Comparison of ENCODE assay signal across 11 cellular contexts in genomic region chr10:93039110-93039509, GRCh38. TPM values are rescaled to one million over a fixed set of nuclear protein-coding genes. Genes with fewer than 3 reads are reported as not detected.
DNase-seq lines count a peak whose midpoint lies in the region; ATAC-seq and TF ChIP-seq lines count a peak whose summit lies in the region.
"Had no signal": no experiment of that assay in that cellular context is flagged by ENCODE, and none has a peak within 500 bp of the region (broad histone marks: within the 10 kb centered on the region; RNA-seq: fewer than 3 reads in every experiment).

No MANE protein-coding gene starts in this region.

- H2BK5ac ChIP-seq in IMR-90 (ENCODE audit: low read depth, low read length, poor library complexity, severe bottlenecking) (no peak overlapping the region), mesenchymal stem cell (ENCODE audit: low read depth, low read length, poor library complexity, severe bottlenecking) (no peak overlapping the region)

- H3K36me3 ChIP-seq in ACC112 (ENCODE audit: insufficient read depth, low read length) (no peaks in the 10 kb centered on the region), IMR-90 (ENCODE audit: control insufficient read depth, insufficient read depth, low read length) (no peaks in the 10 kb centered on the region), mesenchymal stem cell (ENCODE audit: control insufficient read depth in 1 of 2, insufficient read depth in 2 of 2, low read depth in 1 of 2, low read length in 2 of 2) (no peaks in the 10 kb centered on the region)
- H3K36me3 ChIP-seq: BLaER1 treated with 17β-estradiol and CSF1 and Interleukin-3, amounts not matched to agents 10 nM and 100 nM had no signal

- no peak overlapping the region for H4K91ac ChIP-seq in IMR-90 (ENCODE audit: insufficient read depth, low read depth, low read length)
- H4K91ac ChIP-seq in mesenchymal stem cell (ENCODE audit: low read length): no peak overlapping the region

- H3K23ac ChIP-seq in IMR-90 (ENCODE audit: low read depth, low read length) (no peak overlapping the region), mesenchymal stem cell (ENCODE audit: low read length in 2 of 2) (no peak overlapping the region)

- DNase-seq in IMR-90 (no peak), fibroblast of mammary gland (ENCODE audit: low read depth) (peak; percentile 53), skeletal muscle cell (ENCODE audit: low read depth) (peak; percentile 37), mesenchymal stem cell (no peak)
- no peak for DNase-seq in activated CD4-positive, alpha-beta T cell treated with anti-CD3 and anti-CD28 coated beads, Interleukin-2, amount 50 U/mL, for 4 hours

- H4K8ac ChIP-seq in IMR-90 (ENCODE audit: low read depth in 2 of 2, low read length in 2 of 2) (no peak overlapping the region), mesenchymal stem cell (ENCODE audit: low read length) (no peak overlapping the region)

- H3K14ac ChIP-seq in IMR-90 (replicated peaks; ENCODE audit: low read depth, low read length) (no peak overlapping the region), mesenchymal stem cell (ENCODE audit: low read length in 2 of 2) (no peak overlapping the region)

- no peak overlapping the region for H2BK15ac ChIP-seq in IMR-90 (ENCODE audit: low read depth, low read length)
- H2BK15ac ChIP-seq in mesenchymal stem cell (ENCODE audit: low read depth, poor library complexity, severe bottlenecking): no peak overlapping the region

- no peaks in the 10 kb centered on the region for H3K79me2 ChIP-seq in ACC112 (ENCODE audit: control insufficient read depth, insufficient read depth, low read length, unreplicated experiment)

- no TSS peak for BruUV-seq in IMR-90 (replicated peaks; lab: Mats Ljungman, UMichigan)

- intact Hi-C loops in IMR-90 (cut with micrococcal nuclease): loop anchor here (1.0 kb wide), 3 partner anchors 33 to 154 kb away; no protein-coding TSS in a partner anchor

- H3K4me2 ChIP-seq in IMR-90 (ENCODE audit: low read depth, low read length) (no peak overlapping the region), mesenchymal stem cell (ENCODE audit: low read length, poor library complexity, severe bottlenecking) (no peak overlapping the region)

- no peak overlapping the region for H2BK20ac ChIP-seq in IMR-90 (ENCODE audit: low read depth, low read length)

- H3K4me1 ChIP-seq in ACC112 (ENCODE audit: control insufficient read depth, insufficient read depth, low read length, unreplicated experiment) (peaks cover 16% of the 10 kb centered on the region), IMR-90 (ENCODE audit: control insufficient read depth, insufficient read depth, low read length) (no peaks in the 10 kb centered on the region; the same call in 1 of the 2 replicates), mesenchymal stem cell (ENCODE audit: control insufficient read depth, insufficient read depth, low read depth, low read length) (no peaks in the 10 kb centered on the region)

- CTCF ChIA-PET in IMR-90 (lab: Yijun Ruan, JAX): interaction anchor here (1.0 kb wide), 1 partner anchor 34 kb away, joined by 3 read pairs; no protein-coding TSS in a partner anchor

- H3K27ac ChIP-seq in ACC112 (ENCODE audit: low read depth, low read length) (peak overlapping the region; percentile 10; the same call in 1 of the 2 replicates), IMR-90 (ENCODE audit: insufficient read depth, low read length) (no peak overlapping the region; the same call in 1 of the 2 replicates), mesenchymal stem cell (ENCODE audit: low read length, poor library complexity, severe bottlenecking) (no peak overlapping the region)
- H3K27ac ChIP-seq: 22Rv1; BLaER1 treated with 17β-estradiol and CSF1 and Interleukin-3, amounts not matched to agents 10 nM and 100 nM had no signal

- no peak for TF ChIP-seq POLR2A in IMR-90 (IDR thresholded peaks at IDR 0.05; ENCODE audit: low read depth, low read length)

- POLR2A ChIA-PET in IMR-90 (lab: Charles Lee; ENCODE audit: unreplicated experiment): no interaction called here

- ATAC-seq in IMR-90 (ENCODE audit: low read depth) (peak; percentile 40; the same call in 1 of the 2 replicates), HG03108 (IDR thresholded peaks at IDR 0.05; ENCODE audit: unreplicated experiment) (no peak)

- dilution Hi-C loops in IMR-90 (cut with HindIII; ENCODE audit: low sequenced_read_pairs, unreplicated experiment): no loop called here

- H4K5ac ChIP-seq in IMR-90 (ENCODE audit: low read depth, low read length): no peak overlapping the region

- H2AK9ac ChIP-seq in IMR-90 (replicated peaks; ENCODE audit: low read depth, low read length, poor library complexity): no peak overlapping the region

- no peak overlapping the region for H2BK12ac ChIP-seq in mesenchymal stem cell (ENCODE audit: low read length in 2 of 2)

- H3K18ac ChIP-seq in IMR-90 (ENCODE audit: low read depth, low read length) (no peak overlapping the region), mesenchymal stem cell (ENCODE audit: low read depth in 1 of 2, low read length in 2 of 2) (no peak overlapping the region)

- WGBS in IMR-90 (ENCODE audit: extremely low coverage in 2 of 2, insufficient read length in 1 of 2), 2 experiments: no CpG with 5 or more reads among the region's 1 CpG
- 90% methylated on average over 1 of the region's 1 CpG for WGBS in mesenchymal stem cell

- H3K79me1 ChIP-seq in IMR-90 (ENCODE audit: low read depth in 1 of 2, low read length in 2 of 2) (no peaks in the 10 kb centered on the region), mesenchymal stem cell (replicated peaks; ENCODE audit: low read length, poor library complexity, severe bottlenecking) (no peaks in the 10 kb centered on the region)

- no peaks in the 10 kb centered on the region for H4K20me1 ChIP-seq in IMR-90 (ENCODE audit: insufficient read depth, low read length)
- H4K20me1 ChIP-seq: BLaER1 treated with 17β-estradiol and CSF1 and Interleukin-3, amounts not matched to agents 10 nM and 100 nM had no signal

- in situ Hi-C loops in IMR-90 (cut with MboI; ENCODE audit: low sequenced_read_pairs): no loop called here

- H3K4me3 ChIP-seq in ACC112 (ENCODE audit: low read depth, low read length): no peak overlapping the region
- H3K4me3 ChIP-seq in IMR-90 (ENCODE audit: insufficient read depth, low read depth, low read length): no peak overlapping the region
- no peak overlapping the region for H3K4me3 ChIP-seq in fibroblast of mammary gland (ENCODE audit: control insufficient read depth, low read depth, low read length)
- H3K4me3 ChIP-seq in skeletal muscle cell (ENCODE audit: low read depth, low read length): no peak overlapping the region
- no peak overlapping the region for H3K4me3 ChIP-seq in mesenchymal stem cell (ENCODE audit: insufficient read depth in 1 of 2, low read depth in 1 of 2, low read length in 2 of 2)
- H3K4me3 ChIP-seq: BLaER1 treated with 17β-estradiol and CSF1 and Interleukin-3, amounts not matched to agents 10 nM and 100 nM had no signal

- no peak overlapping the region for H2AK5ac ChIP-seq in IMR-90 (ENCODE audit: low read depth, low read length)
- no peak overlapping the region for H2AK5ac ChIP-seq in mesenchymal stem cell (ENCODE audit: low read length, severe bottlenecking)

- H3K4ac ChIP-seq in IMR-90 (ENCODE audit: low read depth, low read length) (no peak overlapping the region), mesenchymal stem cell (ENCODE audit: low read depth in 1 of 2, low read length in 2 of 2) (no peak overlapping the region)

- no peaks in the 10 kb centered on the region for H3K9me3 ChIP-seq in IMR-90 (ENCODE audit: control insufficient read depth, insufficient read depth, low read length)
- no peaks in the 10 kb centered on the region for H3K9me3 ChIP-seq in mesenchymal stem cell (ENCODE audit: control insufficient read depth, low read length)
- H3K9me3 ChIP-seq: BLaER1 treated with 17β-estradiol and CSF1 and Interleukin-3, amounts not matched to agents 10 nM and 100 nM had no signal

- H3K9ac ChIP-seq in IMR-90 (ENCODE audit: low read depth, low read length) (no peak overlapping the region), mesenchymal stem cell (ENCODE audit: low read length) (no peak overlapping the region)
- H3K9ac ChIP-seq: BLaER1 treated with 17β-estradiol and CSF1 and Interleukin-3, amounts not matched to agents 10 nM and 100 nM had no signal

- no peak for TF ChIP-seq RAD21 in IMR-90 (IDR thresholded peaks at IDR 0.05; ENCODE audit: low read length)

- H3K56ac ChIP-seq in IMR-90 (ENCODE audit: extremely low read depth, insufficient read depth, low read length): no peak overlapping the region

- H2AFZ ChIP-seq in ACC112 (ENCODE audit: low read length, unreplicated experiment) (peak overlapping the region; percentile 40), IMR-90 (replicated peaks; ENCODE audit: low read length, poor library complexity) (no peak overlapping the region), mesenchymal stem cell (ENCODE audit: low read depth, low read length) (no peak overlapping the region)

- no peaks in the 10 kb centered on the region for H3K9me1 ChIP-seq in IMR-90 (ENCODE audit: insufficient read depth, low read length)

- no peak for TF ChIP-seq CTCF in IMR-90 (conservative IDR thresholded peaks at IDR 0.05; ENCODE audit: low read depth, low read length)
- no peak for TF ChIP-seq CTCF in fibroblast of mammary gland (conservative IDR thresholded peaks at IDR 0.05; ENCODE audit: control insufficient read depth, insufficient read depth, low read depth, low read length)

- no peak overlapping the region for H2BK120ac ChIP-seq in IMR-90 (ENCODE audit: low read depth, low read length)
- H2BK120ac ChIP-seq in mesenchymal stem cell (ENCODE audit: low read depth, low read length): no peak overlapping the region

- H3K27me3 ChIP-seq in ACC112 (ENCODE audit: insufficient read depth, low read length): no peaks in the 10 kb centered on the region
- H3K27me3 ChIP-seq in IMR-90 (ENCODE audit: control insufficient read depth, insufficient read depth, low read length): no peaks in the 10 kb centered on the region
- no peaks in the 10 kb centered on the region for H3K27me3 ChIP-seq in mesenchymal stem cell (ENCODE audit: control insufficient read depth in 1 of 2, insufficient read depth in 1 of 2, low read length in 2 of 2)
- H3K27me3 ChIP-seq: BLaER1 treated with 17β-estradiol and CSF1 and Interleukin-3, amounts not matched to agents 10 nM and 100 nM had no signal

TF ChIP-seq in IMR-90, 13 proteins besides CTCF, POLR2A, EP300 and RAD21 (continues in another document):
- TF ChIP-seq FOS (IDR thresholded peaks at IDR 0.05; ENCODE audit: low read depth, low read length) (no peak), CHD1 (IDR thresholded peaks at IDR 0.05; ENCODE audit: low read depth, low read length) (no peak)

RNA-seq across cellular contexts. Expression of gene CYP26C1, which starts 21.5 kb away (rescaled TPM):
- total RNA-seq in IMR-90 (2012; rRNA removed): under 0.01 TPM in 1 of 2 replicates, not detected in the other
- polyA plus RNA-seq in IMR-90 (2012; rRNA removed): 0.01 and 0.02 TPM in 2 replicates
- polyA plus RNA-seq in IMR-90 (2012; cell fraction: cytosol; rRNA removed): 0.06 and 0.11 TPM in 2 replicates
- 0.13 and 0.20 TPM in 2 replicates for polyA plus RNA-seq in IMR-90 (2012; cell fraction: nucleus; rRNA removed; ENCODE audit: low replicate concordance)
- polyA plus RNA-seq in mesenchymal stem cell (2013, experiment 1 of 2): not detected
- 0.01 TPM for polyA plus RNA-seq in mesenchymal stem cell (2013, experiment 2 of 2)
- total RNA-seq: CD4-positive, CD25-positive, alpha-beta regulatory T cell had no signal
- polyA plus RNA-seq: CD4-positive, CD25-positive, alpha-beta regulatory T cell had no signal

RNA-seq across cellular contexts. Expression of gene CYP26A1, which starts 34.6 kb away (rescaled TPM):
- total RNA-seq in IMR-90 (2012; rRNA removed): not detected in 2 replicates
- 0.15 TPM in 1 of 2 replicates, not detected in the other for polyA plus RNA-seq in IMR-90 (2012; rRNA removed)
- 0.06 and 0.07 TPM in 2 replicates for polyA plus RNA-seq in IMR-90 (2012; cell fraction: cytosol; rRNA removed)
- 0.37 and 0.38 TPM in 2 replicates for polyA plus RNA-seq in IMR-90 (2012; cell fraction: nucleus; rRNA removed; ENCODE audit: low replicate concordance)
- polyA plus RNA-seq in mesenchymal stem cell (2013, experiment 1 of 2): not detected
- not detected for polyA plus RNA-seq in mesenchymal stem cell (2013, experiment 2 of 2)
- total RNA-seq: A673; CD4-positive, CD25-positive, alpha-beta regulatory T cell had no signal
- polyA plus RNA-seq: CD4-positive, CD25-positive, alpha-beta regulatory T cell had no signal

Comparison
In these comparisons a context has a peak if more than half of its experiments do, and no peak if none do; other contexts are left out.
1. DNase-seq: peak in fibroblast of mammary gland (single experiment) and skeletal muscle cell (single experiment); none in IMR-90 (single experiment), activated CD4-positive, alpha-beta T cell treated with anti-CD3 and anti-CD28 coated beads, Interleukin-2, amount 50 U/mL, for 4 hours (0 of 2) and mesenchymal stem cell (single experiment).